In genomic region chr1:86636898-86637297, GRCh38 we compare ENCODE assay signal across 1 cellular context.
TF ChIP-seq lines count a peak whose summit lies in the region.

No MANE protein-coding gene starts in this region.

TF ChIP-seq in WTC11, 78 proteins besides CTCF, POLR2A, EP300 and RAD21 (continued from another document):
- TF ChIP-seq MAX (CRISPR knock-in tag; IDR thresholded peaks at IDR 0.05) (no peak), NFATC4 (CRISPR knock-in tag; IDR thresholded peaks at IDR 0.05) (no peak), MXD4 (CRISPR knock-in tag; IDR thresholded peaks at IDR 0.05; ENCODE audit: borderline replicate concordance) (no peak)
